ENCODE assay signal across 2 cellular contexts in the genomic region with DNA sequence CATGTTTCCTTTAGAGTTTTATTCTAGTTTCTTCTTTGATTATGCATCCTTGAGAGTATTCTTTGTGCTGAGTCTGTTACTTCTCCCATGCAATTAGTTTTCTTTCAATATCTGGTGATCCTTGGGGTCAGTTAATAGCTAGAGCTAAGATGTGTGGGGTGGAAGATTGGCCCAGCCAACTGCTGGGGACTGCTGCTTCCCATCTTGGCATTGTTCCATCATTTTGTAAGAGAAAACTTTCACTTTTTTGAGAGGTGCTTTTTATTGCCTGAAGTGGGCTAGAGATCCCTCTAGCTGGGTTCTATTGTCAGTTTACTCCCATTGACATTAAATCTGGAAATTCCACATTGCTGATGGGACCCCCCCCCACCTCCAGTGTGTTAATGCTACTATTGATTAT.
TF ChIP-seq lines count a peak whose summit lies in the region.

No MANE protein-coding gene starts in this region.

TF ChIP-seq in HCT116, 20 proteins besides CTCF, POLR2A, EP300 and RAD21:
- TF ChIP-seq EGR1 (IDR thresholded peaks at IDR 0.05; ENCODE audit: low read depth) (no peak), CBX3 (IDR thresholded peaks at IDR 0.05; ENCODE audit: low read depth) (no peak), ELF1 (IDR thresholded peaks at IDR 0.05; ENCODE audit: borderline replicate concordance, low read depth) (no peak), EZH2 (IDR thresholded peaks at IDR 0.05) (no peak), CEBPB (IDR thresholded peaks at IDR 0.05; ENCODE audit: low read depth) (no peak), ZFX (IDR thresholded peaks at IDR 0.05) (no peak), POLR2AphosphoS5 (IDR thresholded peaks at IDR 0.05; ENCODE audit: low read depth, low read length) (no peak), TCF7L2 (IDR thresholded peaks at IDR 0.05; ENCODE audit: borderline replicate concordance, extremely low read depth, insufficient read depth, insufficient read length) (no peak), SP1 (IDR thresholded peaks at IDR 0.05; ENCODE audit: low read depth) (no peak), SIN3A (IDR thresholded peaks at IDR 0.05; ENCODE audit: low read depth) (no peak)
- TF ChIP-seq, protein P1, sequence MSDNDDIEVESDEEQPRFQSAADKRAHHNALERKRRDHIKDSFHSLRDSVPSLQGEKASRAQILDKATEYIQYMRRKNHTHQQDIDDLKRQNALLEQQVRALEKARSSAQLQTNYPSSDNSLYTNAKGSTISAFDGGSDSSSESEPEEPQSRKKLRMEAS (IDR thresholded peaks at IDR 0.05): no peak
- TF ChIP-seq, protein P2, sequence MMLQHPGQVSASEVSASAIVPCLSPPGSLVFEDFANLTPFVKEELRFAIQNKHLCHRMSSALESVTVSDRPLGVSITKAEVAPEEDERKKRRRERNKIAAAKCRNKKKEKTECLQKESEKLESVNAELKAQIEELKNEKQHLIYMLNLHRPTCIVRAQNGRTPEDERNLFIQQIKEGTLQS (IDR thresholded peaks at IDR 0.05): no peak
- TF ChIP-seq, protein P3, sequence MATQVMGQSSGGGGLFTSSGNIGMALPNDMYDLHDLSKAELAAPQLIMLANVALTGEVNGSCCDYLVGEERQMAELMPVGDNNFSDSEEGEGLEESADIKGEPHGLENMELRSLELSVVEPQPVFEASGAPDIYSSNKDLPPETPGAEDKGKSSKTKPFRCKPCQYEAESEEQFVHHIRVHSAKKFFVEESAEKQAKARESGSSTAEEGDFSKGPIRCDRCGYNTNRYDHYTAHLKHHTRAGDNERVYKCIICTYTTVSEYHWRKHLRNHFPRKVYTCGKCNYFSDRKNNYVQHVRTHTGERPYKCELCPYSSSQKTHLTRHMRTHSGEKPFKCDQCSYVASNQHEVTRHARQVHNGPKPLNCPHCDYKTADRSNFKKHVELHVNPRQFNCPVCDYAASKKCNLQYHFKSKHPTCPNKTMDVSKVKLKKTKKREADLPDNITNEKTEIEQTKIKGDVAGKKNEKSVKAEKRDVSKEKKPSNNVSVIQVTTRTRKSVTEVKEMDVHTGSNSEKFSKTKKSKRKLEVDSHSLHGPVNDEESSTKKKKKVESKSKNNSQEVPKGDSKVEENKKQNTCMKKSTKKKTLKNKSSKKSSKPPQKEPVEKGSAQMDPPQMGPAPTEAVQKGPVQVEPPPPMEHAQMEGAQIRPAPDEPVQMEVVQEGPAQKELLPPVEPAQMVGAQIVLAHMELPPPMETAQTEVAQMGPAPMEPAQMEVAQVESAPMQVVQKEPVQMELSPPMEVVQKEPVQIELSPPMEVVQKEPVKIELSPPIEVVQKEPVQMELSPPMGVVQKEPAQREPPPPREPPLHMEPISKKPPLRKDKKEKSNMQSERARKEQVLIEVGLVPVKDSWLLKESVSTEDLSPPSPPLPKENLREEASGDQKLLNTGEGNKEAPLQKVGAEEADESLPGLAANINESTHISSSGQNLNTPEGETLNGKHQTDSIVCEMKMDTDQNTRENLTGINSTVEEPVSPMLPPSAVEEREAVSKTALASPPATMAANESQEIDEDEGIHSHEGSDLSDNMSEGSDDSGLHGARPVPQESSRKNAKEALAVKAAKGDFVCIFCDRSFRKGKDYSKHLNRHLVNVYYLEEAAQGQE (IDR thresholded peaks at IDR 0.05; ENCODE audit: low read depth): no peak

TF ChIP-seq in K562, 482 proteins besides CTCF, POLR2A, EP300 and RAD21:
- TF ChIP-seq KAT8 (IDR thresholded peaks at IDR 0.05; ENCODE audit: low read depth) (no peak), ZC3H11A (IDR thresholded peaks at IDR 0.05; ENCODE audit: low read depth, low read length) (no peak), NFIC (IDR thresholded peaks at IDR 0.05) (peak; percentile 65), ZNF263 (CRISPR knock-in tag; IDR thresholded peaks at IDR 0.05; ENCODE audit: borderline replicate concordance) (no peak), KHSRP (IDR thresholded peaks at IDR 0.05) (no peak)
- TF ChIP-seq, protein P4, sequence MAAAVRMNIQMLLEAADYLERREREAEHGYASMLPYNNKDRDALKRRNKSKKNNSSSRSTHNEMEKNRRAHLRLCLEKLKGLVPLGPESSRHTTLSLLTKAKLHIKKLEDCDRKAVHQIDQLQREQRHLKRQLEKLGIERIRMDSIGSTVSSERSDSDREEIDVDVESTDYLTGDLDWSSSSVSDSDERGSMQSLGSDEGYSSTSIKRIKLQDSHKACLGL (CRISPR knock-in tag; IDR thresholded peaks at IDR 0.05; ENCODE audit: borderline replicate concordance, poor library complexity, severe bottlenecking): no peak
- TF ChIP-seq, protein P5, sequence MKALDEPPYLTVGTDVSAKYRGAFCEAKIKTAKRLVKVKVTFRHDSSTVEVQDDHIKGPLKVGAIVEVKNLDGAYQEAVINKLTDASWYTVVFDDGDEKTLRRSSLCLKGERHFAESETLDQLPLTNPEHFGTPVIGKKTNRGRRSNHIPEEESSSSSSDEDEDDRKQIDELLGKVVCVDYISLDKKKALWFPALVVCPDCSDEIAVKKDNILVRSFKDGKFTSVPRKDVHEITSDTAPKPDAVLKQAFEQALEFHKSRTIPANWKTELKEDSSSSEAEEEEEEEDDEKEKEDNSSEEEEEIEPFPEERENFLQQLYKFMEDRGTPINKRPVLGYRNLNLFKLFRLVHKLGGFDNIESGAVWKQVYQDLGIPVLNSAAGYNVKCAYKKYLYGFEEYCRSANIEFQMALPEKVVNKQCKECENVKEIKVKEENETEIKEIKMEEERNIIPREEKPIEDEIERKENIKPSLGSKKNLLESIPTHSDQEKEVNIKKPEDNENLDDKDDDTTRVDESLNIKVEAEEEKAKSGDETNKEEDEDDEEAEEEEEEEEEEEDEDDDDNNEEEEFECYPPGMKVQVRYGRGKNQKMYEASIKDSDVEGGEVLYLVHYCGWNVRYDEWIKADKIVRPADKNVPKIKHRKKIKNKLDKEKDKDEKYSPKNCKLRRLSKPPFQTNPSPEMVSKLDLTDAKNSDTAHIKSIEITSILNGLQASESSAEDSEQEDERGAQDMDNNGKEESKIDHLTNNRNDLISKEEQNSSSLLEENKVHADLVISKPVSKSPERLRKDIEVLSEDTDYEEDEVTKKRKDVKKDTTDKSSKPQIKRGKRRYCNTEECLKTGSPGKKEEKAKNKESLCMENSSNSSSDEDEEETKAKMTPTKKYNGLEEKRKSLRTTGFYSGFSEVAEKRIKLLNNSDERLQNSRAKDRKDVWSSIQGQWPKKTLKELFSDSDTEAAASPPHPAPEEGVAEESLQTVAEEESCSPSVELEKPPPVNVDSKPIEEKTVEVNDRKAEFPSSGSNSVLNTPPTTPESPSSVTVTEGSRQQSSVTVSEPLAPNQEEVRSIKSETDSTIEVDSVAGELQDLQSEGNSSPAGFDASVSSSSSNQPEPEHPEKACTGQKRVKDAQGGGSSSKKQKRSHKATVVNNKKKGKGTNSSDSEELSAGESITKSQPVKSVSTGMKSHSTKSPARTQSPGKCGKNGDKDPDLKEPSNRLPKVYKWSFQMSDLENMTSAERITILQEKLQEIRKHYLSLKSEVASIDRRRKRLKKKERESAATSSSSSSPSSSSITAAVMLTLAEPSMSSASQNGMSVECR (CRISPR knock-in tag; IDR thresholded peaks at IDR 0.05): no peak
